8 cellular contexts compared by ENCODE assay signal in genomic region chr6:159968295-159969203, GRCh38. TPM values are rescaled to one million over a fixed set of nuclear protein-coding genes. Genes with fewer than 3 reads are reported as not detected.
DNase-seq lines count a peak whose midpoint lies in the region; ATAC-seq, FAIRE-seq and TF ChIP-seq lines count a peak whose summit lies in the region.

IGF2R (plus strand) TSS chr6:159969082; CDS start chr6:159969247, 165 bp downstream.

- no peak for FAIRE-seq in pancreas (lab: Jason Lieb, UNC)

- H3K9me3 ChIP-seq in pancreas (no peaks in the 10 kb centered on the region), thymus (ENCODE audit: control insufficient read depth) (no peaks in the 10 kb centered on the region)

- H3K27me3 ChIP-seq in pancreas (no peaks in the 10 kb centered on the region), thymus (ENCODE audit: control insufficient read depth, insufficient read depth) (no peaks in the 10 kb centered on the region)

- H3K4me3 Mint-ChIP-seq in activated naive CD8-positive, alpha-beta T cell treated with anti-CD3 and anti-CD28 coated beads, Interleukin-2, amount 10 ng/mL, durations not matched to agents 7 days and 5 days: peak within 1 kb of the TSS; percentile 88

- H3K9me3 Mint-ChIP-seq in activated naive CD8-positive, alpha-beta T cell treated with anti-CD3 and anti-CD28 coated beads, Interleukin-2, amount 10 ng/mL, durations not matched to agents 7 days and 5 days: no peaks in the 10 kb centered on the region

- TF ChIP-seq POLR2A in GM10847 (IDR thresholded peaks at IDR 0.05; ENCODE audit: extremely low read depth, insufficient read length): peak; percentile 79

- peak; percentile 89 for ATAC-seq in activated naive CD8-positive, alpha-beta T cell treated with anti-CD3 and anti-CD28 coated beads, Interleukin-2, amount 10 ng/mL, durations not matched to agents 7 days and 5 days (ENCODE audit: low read depth)
- ATAC-seq in pancreas: peak; percentile 93 to 94 (median 94)

- no peak for TF ChIP-seq CTCF in HFF-Myc (IDR thresholded peaks at IDR 0.05; ENCODE audit: low read depth, low read length, missing control alignments)
- TF ChIP-seq CTCF in pancreas (IDR thresholded peaks at IDR 0.05): no peak

- POLR2A ChIA-PET in activated naive CD8-positive, alpha-beta T cell treated with anti-CD3 and anti-CD28 coated beads, Interleukin-2, amount 10 ng/mL, durations not matched to agents 7 days and 5 days (lab: Charles Lee): interaction anchor here (0.8 to 2.8 kb wide), 9 partner anchors 10 to 242 kb away, joined by 3 to 20 read pairs (median 5); partner anchors contain the start of genes MRPL18, TCP1 and WTAP

- H3K4me1 ChIP-seq in pancreas (peaks cover 3 to 25% (median 12%) of the 10 kb centered on the region in 3 donors), thymus (ENCODE audit: control insufficient read depth, insufficient read depth, low read length) (peaks cover 23% of the 10 kb centered on the region)

- peaks cover 32% of the 10 kb centered on the region for H3K4me1 Mint-ChIP-seq in activated naive CD8-positive, alpha-beta T cell treated with anti-CD3 and anti-CD28 coated beads, Interleukin-2, amount 10 ng/mL, durations not matched to agents 7 days and 5 days

- peaks cover 3% of the 10 kb centered on the region for H3K36me3 Mint-ChIP-seq in activated naive CD8-positive, alpha-beta T cell treated with anti-CD3 and anti-CD28 coated beads, Interleukin-2, amount 10 ng/mL, durations not matched to agents 7 days and 5 days

- H3K4me3 ChIP-seq in HFF-Myc (replicated peaks; ENCODE audit: low read depth, low read length) (peak within 1 kb of the TSS; percentile 70), pancreas (peak within 1 kb of the TSS; percentile 71 to 99 (median 93)), thymus (ENCODE audit: low read length) (peak within 1 kb of the TSS; percentile 99)

- H3K36me3 ChIP-seq in pancreas: no peaks in the 10 kb centered on the region
- no peaks in the 10 kb centered on the region for H3K36me3 ChIP-seq in thymus (ENCODE audit: control insufficient read depth, insufficient read depth)

- no peak for DNase-seq in HFF-Myc (ENCODE audit: extremely low read depth, low read depth)
- peak; percentile 93 for DNase-seq in NAMALWA (ENCODE audit: low spot score)
- DNase-seq in SW 1271 (lab: John Stamatoyannopoulos, UW): peak; percentile 56 to 79
- DNase-seq in activated naive CD8-positive, alpha-beta T cell treated with anti-CD3 and anti-CD28 coated beads, Interleukin-2, amount 10 ng/mL, durations not matched to agents 7 days and 5 days: peak; percentile 97
- DNase-seq in head of caudate nucleus: peak; percentile 71 to 97 (median 90)
- DNase-seq in pancreas: peak; percentile 91 to 97 (median 94)

- H3K27ac ChIP-seq in pancreas (peak within 1 kb of the TSS; percentile 85 to 96 (median 88)), thymus (ENCODE audit: low read depth) (peak within 1 kb of the TSS; percentile 93)

- peaks cover 6% of the 10 kb centered on the region for H3K27me3 Mint-ChIP-seq in activated naive CD8-positive, alpha-beta T cell treated with anti-CD3 and anti-CD28 coated beads, Interleukin-2, amount 10 ng/mL, durations not matched to agents 7 days and 5 days

- WGBS in pancreas, 2 donors: 1% methylated on average over 37 to 68 of the region's 68 CpGs
- 2% methylated on average over 67 of the region's 68 CpGs for WGBS in thymus

- H3K27ac Mint-ChIP-seq in activated naive CD8-positive, alpha-beta T cell treated with anti-CD3 and anti-CD28 coated beads, Interleukin-2, amount 10 ng/mL, durations not matched to agents 7 days and 5 days: peak within 1 kb of the TSS; percentile 89

- intact Hi-C loops in head of caudate nucleus (cut with DNase I): no loop called here
- intact Hi-C loops in pancreas (cut with DNase I): no loop called here

RNA-seq across cellular contexts. Expression of gene IGF2R, which starts in this region (rescaled TPM):
- 10 to 100 TPM; 75.0 to 77.7 TPM for total RNA-seq in activated naive CD8-positive, alpha-beta T cell treated with anti-CD3 and anti-CD28 coated beads, Interleukin-2, amount 10 ng/mL, durations not matched to agents 7 days and 5 days
- 10 to 100 TPM; 27.5 to 54.0 (median 37.7) TPM for total RNA-seq in pancreas
- polyA plus RNA-seq in pancreas (10 to 100 TPM; 11.0 to 14.5 TPM), thymus (16.3 TPM)
